Comparison of ENCODE assay signal across 8 cellular contexts in the genomic region with DNA sequence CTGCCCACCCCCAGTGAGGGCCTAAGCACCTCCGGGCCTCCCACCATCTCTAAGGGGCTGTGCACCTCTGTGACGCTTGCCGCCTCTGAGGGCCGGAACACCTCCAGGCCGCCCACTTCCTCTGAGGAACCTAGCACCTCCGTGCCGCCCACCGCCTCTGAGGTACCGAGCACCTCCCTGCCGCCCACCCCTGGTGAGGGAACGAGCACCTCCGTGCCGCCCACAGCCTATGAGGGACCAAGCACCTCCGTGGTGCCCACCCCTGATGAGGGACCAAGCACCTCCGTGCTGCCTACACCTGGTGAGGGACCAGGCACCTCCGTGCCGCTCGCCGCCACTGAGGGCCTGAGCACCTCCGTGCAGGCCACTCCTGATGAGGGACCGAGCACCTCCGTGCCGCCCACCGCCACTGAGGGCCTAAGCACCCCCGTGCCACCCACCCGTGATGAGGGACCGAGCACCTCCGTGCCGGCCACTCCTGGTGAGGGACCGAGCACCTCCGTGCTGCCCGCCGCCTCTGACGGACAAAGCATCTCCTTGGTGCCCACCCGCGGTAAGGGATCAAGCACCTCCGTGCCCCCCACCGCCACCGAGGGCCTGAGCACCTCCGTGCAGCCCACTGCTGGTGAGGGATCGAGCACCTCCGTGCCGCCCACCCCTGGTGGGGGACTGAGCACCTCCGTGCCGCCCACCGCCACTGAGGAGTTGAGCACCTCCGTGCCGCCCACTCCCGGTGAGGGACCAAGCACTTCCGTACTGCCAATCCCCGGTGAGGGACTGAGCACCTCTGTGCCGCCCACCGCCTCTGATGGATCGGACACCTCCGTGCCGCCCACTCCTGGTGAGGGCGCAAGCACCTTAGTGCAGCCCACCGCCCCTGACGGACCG. TPM values are rescaled to one million over a fixed set of nuclear protein-coding genes. Genes with fewer than 3 reads are reported as not detected.
DNase-seq lines count a peak whose midpoint lies in the region; ATAC-seq and TF ChIP-seq lines count a peak whose summit lies in the region.

No MANE protein-coding gene starts in this region.

- CTCF ChIA-PET in BJ (lab: Yijun Ruan, JAX), result no interaction called here

- no peaks in the 10 kb centered on the region for H3K9me3 ChIP-seq in KOPT-K1 (ENCODE audit: insufficient read depth, low read length, poor library complexity, severe bottlenecking)

- ATAC-seq in GM21526 (IDR thresholded peaks at IDR 0.05; ENCODE audit: low FRiP score, unreplicated experiment), result peak; percentile 46

- POLR2A ChIA-PET in BJ (lab: Charles Lee), result no interaction called here

- no peak for TF ChIP-seq CTCF in BJ (IDR thresholded peaks at IDR 0.05; ENCODE audit: insufficient read depth, low read depth, low read length)

- H3K4me3 ChIP-seq in BJ (ENCODE audit: low read depth, low read length), result peak overlapping the region; percentile 64

- DNase-seq in BJ (ENCODE audit: low read depth), result no peak
- peak; percentile 37 for DNase-seq in activated gamma-delta T cell (lab: John Stamatoyannopoulos, UW)
- DNase-seq in cardiac septum (ENCODE audit: low spot score), result peak; percentile 67
- peak; percentile 34 for DNase-seq in retina
- DNase-seq in NCI-H345 treated with DMSO at 0.1 percent for 48 hours (lab: John Stamatoyannopoulos, UW; ENCODE audit: unreplicated experiment), result no peak
- DNase-seq in NCI-H2196 (lab: John Stamatoyannopoulos, UW; ENCODE audit: unreplicated experiment), result no peak

- H3K27me3 ChIP-seq in BJ (ENCODE audit: control insufficient read depth, insufficient read depth, low read length), result no peaks in the 10 kb centered on the region

- intact Hi-C loops in cardiac septum (cut with DNase I), result no loop called here

- no peaks in the 10 kb centered on the region for H3K36me3 ChIP-seq in BJ (ENCODE audit: control insufficient read depth, insufficient read depth, low read length)
- no peaks in the 10 kb centered on the region for H3K36me3 ChIP-seq in KOPT-K1 (ENCODE audit: insufficient read depth, low read length)

- peak overlapping the region; percentile 57 for H3K27ac ChIP-seq in KOPT-K1 (ENCODE audit: low read depth, low read length, poor library complexity, severe bottlenecking)

RNA-seq across cellular contexts. Expression of a gene that starts 1.0 kb away (rescaled TPM):
- 0.26 and 0.27 TPM in 2 replicates for polyA plus RNA-seq in BJ (2011; rRNA removed)
- polyA minus RNA-seq in BJ (2011; rRNA and poly(A)+ RNA removed), result 0.05 and 0.46 TPM in 2 replicates
- 3.7 TPM for total RNA-seq in cardiac septum

Comparison
In these comparisons a context has a peak if more than half of its experiments do, and no peak if none do; other contexts are left out.
1. DNase-seq: peak in activated gamma-delta T cell (single experiment), cardiac septum (single experiment) and retina (single experiment); none in BJ (single experiment), NCI-H345 treated with DMSO at 0.1 percent for 48 hours (single experiment) and NCI-H2196 (single experiment).